In genomic region chr4:80114732-80115265, GRCh38 we compare ENCODE assay signal across 34 cellular contexts.
"Had no signal": no experiment of that assay in that cellular context is flagged by ENCODE, and none has a peak within 500 bp of the region (broad histone marks: within the 10 kb centered on the region; RNA-seq: fewer than 3 reads in every experiment).

No MANE protein-coding gene starts in this region.

- H3K27ac ChIP-seq: ascending aorta, breast epithelium, cardiac muscle cell, colonic mucosa, epithelial cell of prostate, esophagus squamous epithelium had no signal

- FAIRE-seq: endometrium, endothelial cell of umbilical vein, frontal cortex had no signal

- H3K9me3 ChIP-seq: colonic mucosa, esophagus squamous epithelium had no signal

- H3K4me1 ChIP-seq: ascending aorta, breast epithelium, colonic mucosa, esophagus squamous epithelium had no signal

- H3K4me3 Mint-ChIP-seq: activated CD4-positive, alpha-beta memory T cell treated with anti-CD3 and anti-CD28 coated beads for 36 hours; activated CD4-positive, alpha-beta T cell treated with anti-CD3 and anti-CD28 coated beads for 36 hours; activated CD4-positive, alpha-beta T cell treated with anti-CD3 and anti-CD28 coated beads, Interleukin-2, amount 10 ng/mL, durations not matched to agents 24 days and 14 days; activated CD8-positive, alpha-beta memory T cell treated with anti-CD3 and anti-CD28 coated beads, Interleukin-2, amount 10 ng/mL, durations not matched to agents 7 days and 5 days; activated CD8-positive, alpha-beta T cell treated with anti-CD3 and anti-CD28 coated beads, Interleukin-2, amount 10 ng/mL, durations not matched to agents 7 days and 5 days; activated naive CD4-positive, alpha-beta T cell treated with anti-CD3 and anti-CD28 coated beads for 36 hours; activated naive CD4-positive, alpha-beta T cell treated with anti-CD3 and anti-CD28 coated beads, Interleukin-2, amount 50 U/mL, for 24 hours; activated naive CD8-positive, alpha-beta T cell treated with anti-CD3 and anti-CD28 coated beads for 36 hours; activated naive CD8-positive, alpha-beta T cell treated with anti-CD3 and anti-CD28 coated beads, Interleukin-2, amount 50 U/mL, for 24 hours; activated T-helper 1 cell treated with anti-CD3 and anti-CD28 coated beads, Interleukin-12 subunit alpha, Interleukin-12 subunit beta, Interleukin-2, Interleukin-4 antibody, amounts not matched to agents 30 ng/mL and 10 ng/mL and 1 ng/mL, durations not matched to agents 14 hours and 24 hours and 36 hours; brain; T-helper 17 cell; T-helper 2 cell treated with Interferon-gamma antibody and Interleukin-4, amounts not matched to agents 5 μg/mL and 100 μg/mL, for 36 hours had no signal

- H3K36me3 Mint-ChIP-seq: activated naive CD8-positive, alpha-beta T cell treated with anti-CD3 and anti-CD28 coated beads for 36 hours; brain had no signal

- H3K27ac Mint-ChIP-seq: activated CD4-positive, alpha-beta memory T cell treated with anti-CD3 and anti-CD28 coated beads for 36 hours; activated CD4-positive, alpha-beta T cell treated with anti-CD3 and anti-CD28 coated beads for 36 hours; activated CD4-positive, alpha-beta T cell treated with anti-CD3 and anti-CD28 coated beads, Interleukin-2, amount 10 ng/mL, durations not matched to agents 24 days and 14 days; activated CD8-positive, alpha-beta memory T cell treated with anti-CD3 and anti-CD28 coated beads, Interleukin-2, amount 10 ng/mL, durations not matched to agents 7 days and 5 days; activated CD8-positive, alpha-beta T cell treated with anti-CD3 and anti-CD28 coated beads, Interleukin-2, amount 10 ng/mL, durations not matched to agents 7 days and 5 days; activated naive CD4-positive, alpha-beta T cell treated with anti-CD3 and anti-CD28 coated beads for 36 hours; activated naive CD4-positive, alpha-beta T cell treated with anti-CD3 and anti-CD28 coated beads, Interleukin-2, amount 50 U/mL, for 24 hours; activated naive CD8-positive, alpha-beta T cell treated with anti-CD3 and anti-CD28 coated beads for 36 hours; activated naive CD8-positive, alpha-beta T cell treated with anti-CD3 and anti-CD28 coated beads, Interleukin-2, amount 50 U/mL, for 24 hours; activated T-helper 1 cell treated with anti-CD3 and anti-CD28 coated beads, Interleukin-12 subunit alpha, Interleukin-12 subunit beta, Interleukin-2, Interleukin-4 antibody, amounts not matched to agents 30 ng/mL and 10 ng/mL and 1 ng/mL, durations not matched to agents 14 hours and 24 hours and 36 hours; activated T-helper 2 cell treated with anti-CD3 and anti-CD28 coated beads, Interferon-gamma antibody, Interleukin-2, Interleukin-4, amounts not matched to agents 10 μg/mL and 5 μg/mL and 100 μg/mL, durations not matched to agents 14 hours and 24 hours and 36 hours; brain; T-helper 17 cell; T-helper 2 cell treated with Interferon-gamma antibody and Interleukin-4, amounts not matched to agents 5 μg/mL and 100 μg/mL, for 36 hours had no signal

- H3K27me3 ChIP-seq: ascending aorta, breast epithelium, cardiac muscle cell, colonic mucosa, esophagus squamous epithelium had no signal

- DNase-seq: activated CD4-positive, alpha-beta memory T cell treated with anti-CD3 and anti-CD28 coated beads for 36 hours; activated CD4-positive, alpha-beta T cell treated with anti-CD3 and anti-CD28 coated beads for 36 hours; activated CD4-positive, alpha-beta T cell treated with anti-CD3 and anti-CD28 coated beads, Interleukin-2, amount 10 ng/mL, durations not matched to agents 24 days and 14 days; activated CD4-positive, CD25-positive, alpha-beta regulatory T cell; activated CD4-positive, CD25-positive, alpha-beta regulatory T cell treated with anti-CD3 and anti-CD28 coated beads, Interleukin-2, amount 50 U/mL, for 72 hours; activated CD8-positive, alpha-beta memory T cell treated with anti-CD3 and anti-CD28 coated beads, Interleukin-2, amount 10 ng/mL, durations not matched to agents 7 days and 5 days; activated CD8-positive, alpha-beta memory T cell treated with anti-CD3 and anti-CD28 coated beads, Interleukin-2, amount 50 U/mL, for 4 hours; activated CD8-positive, alpha-beta T cell treated with anti-CD3 and anti-CD28 coated beads, Interleukin-2, amount 10 ng/mL, durations not matched to agents 7 days and 5 days; activated effector memory CD4-positive, alpha-beta T cell treated with anti-CD3 and anti-CD28 coated beads, Interleukin-2, amount 50 U/mL, for 16 hours; activated naive CD4-positive, alpha-beta T cell treated with anti-CD3 and anti-CD28 coated beads for 36 hours; activated naive CD8-positive, alpha-beta T cell treated with anti-CD3 and anti-CD28 coated beads for 36 hours; activated naive CD8-positive, alpha-beta T cell treated with anti-CD3 and anti-CD28 coated beads, Interleukin-2, amount 50 U/mL, for 24 hours; activated T-cell treated with anti-CD3 and anti-CD28 coated beads, Interleukin-2, amount 50 U/mL, for 1 hour; activated T-cell treated with anti-CD3 and anti-CD28 coated beads, Interleukin-2, amount 50 U/mL, for 48 hours; central memory CD4-positive, alpha-beta T cell; cerebellar nuclear complex; colonic mucosa; effector CD8-positive, alpha-beta T cell; esophagus squamous epithelium; T-helper 1 cell; T-helper 17 cell; T1000 had no signal

- H3K4me1 Mint-ChIP-seq: activated CD4-positive, alpha-beta T cell treated with anti-CD3 and anti-CD28 coated beads for 36 hours; activated naive CD4-positive, alpha-beta T cell treated with anti-CD3 and anti-CD28 coated beads, Interleukin-2, amount 50 U/mL, for 24 hours; activated naive CD8-positive, alpha-beta T cell treated with anti-CD3 and anti-CD28 coated beads for 36 hours; activated naive CD8-positive, alpha-beta T cell treated with anti-CD3 and anti-CD28 coated beads, Interleukin-2, amount 50 U/mL, for 24 hours; brain had no signal

- H3K4me3 ChIP-seq: ascending aorta, breast epithelium, cardiac muscle cell, colonic mucosa, esophagus squamous epithelium had no signal

- ATAC-seq: activated CD4-positive, alpha-beta T cell treated with anti-CD3 and anti-CD28 coated beads for 36 hours; activated CD8-positive, alpha-beta memory T cell treated with anti-CD3 and anti-CD28 coated beads, Interleukin-2, amount 10 ng/mL, durations not matched to agents 7 days and 5 days; activated CD8-positive, alpha-beta T cell treated with anti-CD3 and anti-CD28 coated beads, Interleukin-2, amount 10 ng/mL, durations not matched to agents 7 days and 5 days; activated naive CD8-positive, alpha-beta T cell treated with anti-CD3 and anti-CD28 coated beads, Interleukin-2, amount 50 U/mL, for 24 hours; T-helper 17 cell had no signal

- H3K36me3 ChIP-seq: ascending aorta, breast epithelium, cardiac muscle cell, colonic mucosa, esophagus squamous epithelium had no signal
